8 cellular contexts compared by ENCODE assay signal in genomic region chr10:97771055-97771811, GRCh38. TPM values are rescaled to one million over a fixed set of nuclear protein-coding genes. Genes with fewer than 3 reads are reported as not detected.
DNase-seq lines count a peak whose midpoint lies in the region; ATAC-seq and TF ChIP-seq lines count a peak whose summit lies in the region.

No MANE protein-coding gene starts in this region.

- POLR2A ChIA-PET in A673 (lab: Charles Lee; ENCODE audit: low non-redundant PET), result no interaction called here
- POLR2A ChIA-PET in activated naive CD8-positive, alpha-beta T cell treated with anti-CD3 and anti-CD28 coated beads, Interleukin-2, amount 10 ng/mL, durations not matched to agents 7 days and 5 days (lab: Charles Lee), result no interaction called here

- H3K27me3 Mint-ChIP-seq in activated naive CD8-positive, alpha-beta T cell treated with anti-CD3 and anti-CD28 coated beads, Interleukin-2, amount 10 ng/mL, durations not matched to agents 7 days and 5 days, result peaks cover 39% of the 10 kb centered on the region

- no peak for TF ChIP-seq CTCF in A673 (conservative IDR thresholded peaks at IDR 0.05; ENCODE audit: low read depth, low read length)
- TF ChIP-seq CTCF in thoracic aorta (IDR thresholded peaks at IDR 0.05), result no peak
- TF ChIP-seq CTCF in transverse colon (IDR thresholded peaks at IDR 0.05), result no peak

- BruUV-seq in A673 (replicated peaks; lab: Mats Ljungman, UMichigan), result no TSS peak

- peak; percentile 61 for ATAC-seq in activated naive CD8-positive, alpha-beta T cell treated with anti-CD3 and anti-CD28 coated beads, Interleukin-2, amount 10 ng/mL, durations not matched to agents 7 days and 5 days (ENCODE audit: low read depth)
- ATAC-seq in thoracic aorta (ENCODE audit: insufficient number of reproducible peaks, low FRiP score, low read depth) (no peak), GM18861 (IDR thresholded peaks at IDR 0.05; ENCODE audit: unreplicated experiment) (no peak)

- H3K4me1 Mint-ChIP-seq in activated naive CD8-positive, alpha-beta T cell treated with anti-CD3 and anti-CD28 coated beads, Interleukin-2, amount 10 ng/mL, durations not matched to agents 7 days and 5 days, result peaks cover 6% of the 10 kb centered on the region

- no peaks in the 10 kb centered on the region for H3K4me1 ChIP-seq in A673 (ENCODE audit: insufficient read depth, low read length, poor library complexity, severe bottlenecking)
- no peaks in the 10 kb centered on the region for H3K4me1 ChIP-seq in iPS-20b (ENCODE audit: insufficient read depth, low read length)
- peaks cover 0 to 9% of the 10 kb centered on the region in 2 donors for H3K4me1 ChIP-seq in thoracic aorta (ENCODE audit: control insufficient read depth in 1 of 2, low read depth in 2 of 2)
- peaks cover 0 to 6% (median 6%) of the 10 kb centered on the region in 4 donors for H3K4me1 ChIP-seq in transverse colon

- DNase-seq in A673 (ENCODE audit: low spot score) (peak; percentile 37), G401 (ENCODE audit: low spot score) (peak; percentile 24), thoracic aorta (ENCODE audit: low spot score) (no peak), transverse colon (no peak)
- peak; percentile 49 for DNase-seq in activated naive CD8-positive, alpha-beta T cell treated with anti-CD3 and anti-CD28 coated beads, Interleukin-2, amount 10 ng/mL, durations not matched to agents 7 days and 5 days
- no peak for DNase-seq in stimulated activated CD4-positive, alpha-beta T cell treated with anti-CD3 and anti-CD28 coated beads, Interleukin-2, amount 100 ng/mL, for 48 hours

- in situ Hi-C loops in G401 (cut with HindIII; ENCODE audit: low sequenced_read_pairs), result loop anchor here (10.0 kb wide), 1 partner anchor 274 kb away; no protein-coding TSS in a partner anchor
- in situ Hi-C loops in transverse colon (cut with MboI; ENCODE audit: low pct_ligation_motif_present in 1 of 4, low pct_unique_long_range_greater_than_20kb in 1 of 4, low sequenced_read_pairs in 3 of 4), result no loop called here

- peak overlapping the region; percentile 51; the same call in 1 of the 2 replicates for H3K9ac ChIP-seq in iPS-20b (ENCODE audit: low read depth, low read length)

- no peaks in the 10 kb centered on the region for H3K9me3 Mint-ChIP-seq in activated naive CD8-positive, alpha-beta T cell treated with anti-CD3 and anti-CD28 coated beads, Interleukin-2, amount 10 ng/mL, durations not matched to agents 7 days and 5 days

- H3K4me3 Mint-ChIP-seq in activated naive CD8-positive, alpha-beta T cell treated with anti-CD3 and anti-CD28 coated beads, Interleukin-2, amount 10 ng/mL, durations not matched to agents 7 days and 5 days, result peak overlapping the region; percentile 63

- TF ChIP-seq EP300 in transverse colon (IDR thresholded peaks at IDR 0.05; ENCODE audit: low read depth), result no peak

- no peak for TF ChIP-seq POLR2A in transverse colon (IDR thresholded peaks at IDR 0.05)

- 2% methylated on average over 52 of the region's 75 CpGs; no CpG with 5 or more reads in 1 of the 2 donors for WGBS in transverse colon (ENCODE audit: low coverage in 1 of 2), 2 donors

- peaks cover 41% of the 10 kb centered on the region for H3K27me3 ChIP-seq in A673 (replicated peaks; ENCODE audit: insufficient read depth, low read depth, low read length, poor library complexity)
- H3K27me3 ChIP-seq in iPS-20b (ENCODE audit: insufficient read depth, low read length), result peaks cover 63% of the 10 kb centered on the region
- no peaks in the 10 kb centered on the region for H3K27me3 ChIP-seq in thoracic aorta (replicated peaks; ENCODE audit: insufficient read depth)
- H3K27me3 ChIP-seq in transverse colon, result peaks cover 54% of the 10 kb centered on the region

- H3K36me3 Mint-ChIP-seq in activated naive CD8-positive, alpha-beta T cell treated with anti-CD3 and anti-CD28 coated beads, Interleukin-2, amount 10 ng/mL, durations not matched to agents 7 days and 5 days, result peaks cover 2% of the 10 kb centered on the region

- no peak overlapping the region for H3K27ac Mint-ChIP-seq in activated naive CD8-positive, alpha-beta T cell treated with anti-CD3 and anti-CD28 coated beads, Interleukin-2, amount 10 ng/mL, durations not matched to agents 7 days and 5 days

- no peak overlapping the region for H3K27ac ChIP-seq in A673 (ENCODE audit: low read depth, low read length, poor library complexity, severe bottlenecking)
- H3K27ac ChIP-seq in iPS-20b (ENCODE audit: low read length), result no peak overlapping the region
- no peak overlapping the region for H3K27ac ChIP-seq in thoracic aorta
- no peak overlapping the region for H3K27ac ChIP-seq in transverse colon

- H3K36me3 ChIP-seq in A673 (ENCODE audit: insufficient read depth, low read length, poor library complexity, severe bottlenecking), result no peaks in the 10 kb centered on the region
- H3K36me3 ChIP-seq in iPS-20b (ENCODE audit: insufficient read depth, low read depth, low read length), result no peaks in the 10 kb centered on the region
- H3K36me3 ChIP-seq in thoracic aorta, result no peaks in the 10 kb centered on the region
- no peaks in the 10 kb centered on the region for H3K36me3 ChIP-seq in transverse colon

- CTCF ChIA-PET in A673 (lab: Charles Lee), result interaction anchor here (0.5 to 1.0 kb wide), 2 partner anchors 20 to 327 kb away, joined by 3 to 8 read pairs; no protein-coding TSS in a partner anchor

- intact Hi-C loops in A673 (cut with micrococcal nuclease; ENCODE audit: unreplicated experiment), result no loop called here
- intact Hi-C loops in transverse colon (cut with DNase I; ENCODE audit: low total_unique reads), result no loop called here

- H3K9me3 ChIP-seq in A673 (ENCODE audit: low read depth, low read length, poor library complexity, severe bottlenecking), result no peaks in the 10 kb centered on the region
- no peaks in the 10 kb centered on the region for H3K9me3 ChIP-seq in iPS-20b (ENCODE audit: insufficient read depth, low read depth, low read length)
- no peaks in the 10 kb centered on the region for H3K9me3 ChIP-seq in thoracic aorta
- no peaks in the 10 kb centered on the region for H3K9me3 ChIP-seq in transverse colon

- H3K4me3 ChIP-seq in A673 (ENCODE audit: low read depth, low read length, poor library complexity, severe bottlenecking) (peak overlapping the region; percentile 27), iPS-20b (ENCODE audit: low read length) (peak overlapping the region; percentile 73), thoracic aorta (peak overlapping the region; percentile 27), transverse colon (peak overlapping the region in 2 of 4 donors; percentile 12 to 19)

RNA-seq across cellular contexts. Expression of gene SFRP5, which starts 0.6 kb away (rescaled TPM):
- total RNA-seq in A673 (2021), result not detected in 2 replicates
- total RNA-seq in G401 (2014; rRNA removed; shearing (Covaris generic)), result not detected in 2 replicates
- total RNA-seq in activated naive CD8-positive, alpha-beta T cell treated with anti-CD3 and anti-CD28 coated beads, Interleukin-2, amount 10 ng/mL, durations not matched to agents 7 days and 5 days, result under 1 TPM; 0.22 to 0.23 TPM
- 1 to 10 TPM in 1 of 2 donors, under 1 TPM in 1; 0.41 to 1.8 TPM for total RNA-seq in thoracic aorta
- total RNA-seq in transverse colon, result 10 to 100 TPM in 1 of 4 donors, 1 to 10 TPM in 3; 3.8 to 10.1 (median 5.8) TPM

RNA-seq across cellular contexts. Expression of gene ZFYVE27, which starts 34.3 kb away (rescaled TPM):
- 26.8 and 31.7 TPM in 2 replicates for total RNA-seq in A673 (2021)
- total RNA-seq in G401 (2014; rRNA removed; shearing (Covaris generic)), result 21.8 and 24.8 TPM in 2 replicates
- 10 to 100 TPM; 36.9 to 43.4 TPM for total RNA-seq in activated naive CD8-positive, alpha-beta T cell treated with anti-CD3 and anti-CD28 coated beads, Interleukin-2, amount 10 ng/mL, durations not matched to agents 7 days and 5 days
- total RNA-seq in thoracic aorta, result 10 to 100 TPM; 24.8 to 25.5 TPM
- 100 to 1,000 TPM in 1 of 4 donors, 10 to 100 TPM in 3; 46.4 to 102 (median 63.9) TPM for total RNA-seq in transverse colon

RNA-seq across cellular contexts. Expression of gene MARVELD1, which starts 57.7 kb away (rescaled TPM):
- total RNA-seq in A673 (2021) (26.6 and 30.1 TPM in 2 replicates), thoracic aorta (10 to 100 TPM; 85.0 to 97.9 TPM), transverse colon (10 to 100 TPM in 2 of 4 donors, 1 to 10 TPM in 2; 5.6 to 24.6 (median 13.6) TPM)
- 35.0 and 61.1 TPM in 2 replicates for total RNA-seq in G401 (2014; rRNA removed; shearing (Covaris generic))
- total RNA-seq in activated naive CD8-positive, alpha-beta T cell treated with anti-CD3 and anti-CD28 coated beads, Interleukin-2, amount 10 ng/mL, durations not matched to agents 7 days and 5 days, result 1 to 10 TPM; 2.6 to 3.3 TPM

Comparison
In these comparisons a context has a peak if more than half of its experiments do, and no peak if none do; other contexts are left out.
1. DNase-seq: peak in A673 (single experiment), G401 (single experiment) and activated naive CD8-positive, alpha-beta T cell treated with anti-CD3 and anti-CD28 coated beads, Interleukin-2, amount 10 ng/mL, durations not matched to agents 7 days and 5 days (single experiment); none in thoracic aorta (single experiment), transverse colon (single experiment) and stimulated activated CD4-positive, alpha-beta T cell treated with anti-CD3 and anti-CD28 coated beads, Interleukin-2, amount 100 ng/mL, for 48 hours (0 of 2).